21 cellular contexts compared by ENCODE assay signal in genomic region chr4:4412661-4413372, GRCh38. TPM values are rescaled to one million over a fixed set of nuclear protein-coding genes. Genes with fewer than 3 reads are reported as not detected.
"Had no signal": no experiment of that assay in that cellular context is flagged by ENCODE, and none has a peak within 500 bp of the region (broad histone marks: within the 10 kb centered on the region; RNA-seq: fewer than 3 reads in every experiment).

No MANE protein-coding gene starts in this region.

- H3K27ac Mint-ChIP-seq: activated CD4-positive, alpha-beta T cell treated with anti-CD3 and anti-CD28 coated beads, Interleukin-2, amount 10 ng/mL, durations not matched to agents 24 days and 14 days; activated CD8-positive, alpha-beta T cell treated with anti-CD3 and anti-CD28 coated beads for 36 hours; activated naive CD4-positive, alpha-beta T cell treated with anti-CD3 and anti-CD28 coated beads, Interleukin-2, amount 10 ng/mL, durations not matched to agents 7 days and 5 days; activated T-cell treated with anti-CD3 and anti-CD28 coated beads, Interleukin-2, amount 50 U/mL, for 24 hours; endodermal cell had no signal

- H3K4me3 Mint-ChIP-seq: activated CD4-positive, alpha-beta T cell treated with anti-CD3 and anti-CD28 coated beads, Interleukin-2, amount 10 ng/mL, durations not matched to agents 24 days and 14 days; activated CD8-positive, alpha-beta T cell treated with anti-CD3 and anti-CD28 coated beads for 36 hours; activated naive CD4-positive, alpha-beta T cell treated with anti-CD3 and anti-CD28 coated beads, Interleukin-2, amount 10 ng/mL, durations not matched to agents 7 days and 5 days; activated T-cell treated with anti-CD3 and anti-CD28 coated beads, Interleukin-2, amount 50 U/mL, for 24 hours; endodermal cell had no signal

- H3K4me1 Mint-ChIP-seq: activated CD4-positive, alpha-beta T cell treated with anti-CD3 and anti-CD28 coated beads, Interleukin-2, amount 10 ng/mL, durations not matched to agents 24 days and 14 days had no signal

- H3K4me3 ChIP-seq: cardiac muscle cell, sigmoid colon, tibial nerve had no signal

- DNase-seq: activated CD4-positive, alpha-beta T cell treated with anti-CD3 and anti-CD28 coated beads, Interleukin-2, amount 10 ng/mL, durations not matched to agents 24 days and 14 days; activated CD4-positive, CD25-positive, alpha-beta regulatory T cell; activated CD8-positive, alpha-beta T cell treated with anti-CD3 and anti-CD28 coated beads for 36 hours; activated naive CD4-positive, alpha-beta T cell treated with anti-CD3 and anti-CD28 coated beads, Interleukin-2, amount 10 ng/mL, durations not matched to agents 7 days and 5 days; activated T-cell treated with anti-CD3 and anti-CD28 coated beads, Interleukin-2, amount 50 U/mL, for 24 hours; endodermal cell; foreskin melanocyte; hypothalamus; midbrain; naive B cell; stimulated activated CD4-positive, alpha-beta T cell treated with anti-CD3 and anti-CD28 coated beads, Interleukin-12 subunit alpha, Interleukin-12 subunit beta, amount 100 ng/mL, for 4 hours; stimulated activated CD4-positive, alpha-beta T cell treated with anti-CD3 and anti-CD28 coated beads, Interleukin-1b, Interleukin-23, amount 100 ng/mL, for 48 hours; stimulated activated naive CD8-positive, alpha-beta T cell treated with anti-CD3 and anti-CD28 coated beads, Interleukin-15, Interleukin-2, amounts not matched to agents 100 U/mL and 50 U/mL, for 24 hours; substantia nigra; T1000 had no signal

- H3K9ac ChIP-seq: parathyroid adenoma had no signal

- ATAC-seq: activated CD8-positive, alpha-beta T cell treated with anti-CD3 and anti-CD28 coated beads for 36 hours; stimulated activated naive CD8-positive, alpha-beta T cell treated with anti-CD3 and anti-CD28 coated beads, Interleukin-15, Interleukin-2, amounts not matched to agents 100 U/mL and 50 U/mL, for 24 hours had no signal

- H3K9me3 ChIP-seq: sigmoid colon, tibial nerve had no signal

- H3K27ac ChIP-seq: cardiac muscle cell, epithelial cell of prostate, parathyroid adenoma, sigmoid colon, tibial nerve had no signal

- H3K27me3 ChIP-seq: cardiac muscle cell, tibial nerve had no signal

- H3K4me1 ChIP-seq: parathyroid adenoma, sigmoid colon, tibial nerve had no signal

- H3K27me3 Mint-ChIP-seq: activated CD4-positive, alpha-beta T cell treated with anti-CD3 and anti-CD28 coated beads, Interleukin-2, amount 10 ng/mL, durations not matched to agents 24 days and 14 days; activated CD8-positive, alpha-beta T cell treated with anti-CD3 and anti-CD28 coated beads for 36 hours; activated naive CD4-positive, alpha-beta T cell treated with anti-CD3 and anti-CD28 coated beads, Interleukin-2, amount 10 ng/mL, durations not matched to agents 7 days and 5 days; activated T-cell treated with anti-CD3 and anti-CD28 coated beads, Interleukin-2, amount 50 U/mL, for 24 hours; naive B cell had no signal

- H2AFZ ChIP-seq: parathyroid adenoma had no signal

- H3K36me3 ChIP-seq: cardiac muscle cell had no signal

- H3K9me3 Mint-ChIP-seq: activated CD4-positive, alpha-beta T cell treated with anti-CD3 and anti-CD28 coated beads, Interleukin-2, amount 10 ng/mL, durations not matched to agents 24 days and 14 days; activated CD8-positive, alpha-beta T cell treated with anti-CD3 and anti-CD28 coated beads for 36 hours; activated naive CD4-positive, alpha-beta T cell treated with anti-CD3 and anti-CD28 coated beads, Interleukin-2, amount 10 ng/mL, durations not matched to agents 7 days and 5 days; activated T-cell treated with anti-CD3 and anti-CD28 coated beads, Interleukin-2, amount 50 U/mL, for 24 hours had no signal

- H3K79me2 ChIP-seq: parathyroid adenoma had no signal

RNA-seq across cellular contexts. Expression of gene NSG1, which starts 25.9 kb away (rescaled TPM):
- total RNA-seq: lung microvascular endothelial cell had no signal
